ENCODE assay signal across 10 cellular contexts in genomic region chr11:2267871-2268825, GRCh38. TPM values are rescaled to one million over a fixed set of nuclear protein-coding genes. Genes with fewer than 3 reads are reported as not detected.
DNase-seq lines count a peak whose midpoint lies in the region; TF ChIP-seq lines count a peak whose summit lies in the region.
"Had no signal": no experiment of that assay in that cellular context is flagged by ENCODE, and none has a peak within 500 bp of the region (broad histone marks: within the 10 kb centered on the region; RNA-seq: fewer than 3 reads in every experiment).

No MANE protein-coding gene starts in this region.

- H3K9me3 Mint-ChIP-seq in activated T-cell treated with anti-CD3 and anti-CD28 coated beads, Interleukin-2, amount 50 U/mL, for 24 hours = no peaks in the 10 kb centered on the region

- H3K9ac ChIP-seq in mesenchymal stem cell (ENCODE audit: low read length) = no peak overlapping the region

- H2BK5ac ChIP-seq in mesenchymal stem cell (ENCODE audit: low read depth, low read length, poor library complexity, severe bottlenecking) = no peak overlapping the region

- H3K27me3 Mint-ChIP-seq in activated T-cell treated with anti-CD3 and anti-CD28 coated beads, Interleukin-2, amount 50 U/mL, for 24 hours = peaks cover 31% of the 10 kb centered on the region

- H2BK120ac ChIP-seq in mesenchymal stem cell (ENCODE audit: low read depth, low read length) = no peak overlapping the region

- no peak for TF ChIP-seq EP300 in transverse colon (IDR thresholded peaks at IDR 0.05; ENCODE audit: low read depth)

- H3K4me1 ChIP-seq in ascending aorta (peaks cover 10 to 11% of the 10 kb centered on the region in 2 donors), mesenchymal stem cell (ENCODE audit: control insufficient read depth, insufficient read depth, low read depth, low read length) (peaks cover 11% of the 10 kb centered on the region), transverse colon (peaks cover 0 to 30% (median 26%) of the 10 kb centered on the region in 4 donors)

- in situ Hi-C loops in transverse colon (cut with MboI; ENCODE audit: low pct_ligation_motif_present in 1 of 4, low pct_unique_long_range_greater_than_20kb in 1 of 4, low sequenced_read_pairs in 3 of 4) = loop anchor here in 1 of 4 donors (10.0 kb wide), 1 partner anchor 63 kb away; no protein-coding TSS in a partner anchor

- H3K23ac ChIP-seq in mesenchymal stem cell (ENCODE audit: low read length in 2 of 2) = peak overlapping the region in 1 of 2 experiments; percentile 46

- peak overlapping the region; percentile 2 for H3K4me2 ChIP-seq in mesenchymal stem cell (ENCODE audit: low read length, poor library complexity, severe bottlenecking)

- H3K36me3 Mint-ChIP-seq in activated T-cell treated with anti-CD3 and anti-CD28 coated beads, Interleukin-2, amount 50 U/mL, for 24 hours (ENCODE audit: low read depth) = no peaks in the 10 kb centered on the region

- no peak overlapping the region for H2AFZ ChIP-seq in mesenchymal stem cell (ENCODE audit: low read depth, low read length)

- H4K8ac ChIP-seq in mesenchymal stem cell (ENCODE audit: low read length) = no peak overlapping the region

- peaks cover 30% of the 10 kb centered on the region for H3K4me1 Mint-ChIP-seq in activated T-cell treated with anti-CD3 and anti-CD28 coated beads, Interleukin-2, amount 50 U/mL, for 24 hours (ENCODE audit: low read depth)

- no peak overlapping the region for H4K91ac ChIP-seq in mesenchymal stem cell (ENCODE audit: low read length)

- TF ChIP-seq POLR2A in transverse colon (IDR thresholded peaks at IDR 0.05) = no peak

- no peak for TF ChIP-seq CTCF in ascending aorta (IDR thresholded peaks at IDR 0.05)
- no peak for TF ChIP-seq CTCF in transverse colon (IDR thresholded peaks at IDR 0.05)

- no peak overlapping the region for H3K14ac ChIP-seq in mesenchymal stem cell (ENCODE audit: low read length in 2 of 2)

- H3K27ac ChIP-seq in ascending aorta (no peak overlapping the region), mesenchymal stem cell (ENCODE audit: low read length, poor library complexity, severe bottlenecking) (no peak overlapping the region), transverse colon (peak overlapping the region in 3 of 4 donors; percentile 57 to 66 (median 63))

- no peak overlapping the region for H3K18ac ChIP-seq in mesenchymal stem cell (ENCODE audit: low read depth in 1 of 2, low read length in 2 of 2)

- H2BK15ac ChIP-seq in mesenchymal stem cell (ENCODE audit: low read depth, poor library complexity, severe bottlenecking) = no peak overlapping the region

- intact Hi-C loops in ascending aorta (cut with DNase I) (no loop called here), transverse colon (cut with DNase I; ENCODE audit: low total_unique reads) (no loop called here)

- no peak overlapping the region for H2AK5ac ChIP-seq in mesenchymal stem cell (ENCODE audit: low read length, severe bottlenecking)

- peaks cover 15% of the 10 kb centered on the region for H3K27me3 ChIP-seq in ascending aorta
- H3K27me3 ChIP-seq in mesenchymal stem cell (ENCODE audit: control insufficient read depth in 1 of 2, insufficient read depth in 1 of 2, low read length in 2 of 2) = peaks cover 59 to 84% of the 10 kb centered on the region in 2 experiments
- peaks cover 51% of the 10 kb centered on the region for H3K27me3 ChIP-seq in transverse colon

- H3K36me3 ChIP-seq in ascending aorta = no peaks in the 10 kb centered on the region
- H3K36me3 ChIP-seq in mesenchymal stem cell (ENCODE audit: control insufficient read depth in 1 of 2, insufficient read depth in 2 of 2, low read depth in 1 of 2, low read length in 2 of 2) = peaks cover 0 to 7% of the 10 kb centered on the region in 2 experiments
- no peaks in the 10 kb centered on the region for H3K36me3 ChIP-seq in transverse colon
- H3K36me3 ChIP-seq: pancreas had no signal

- H3K4me3 ChIP-seq in ascending aorta (peak overlapping the region; percentile 55 to 59), mesenchymal stem cell (ENCODE audit: insufficient read depth in 1 of 2, low read depth in 1 of 2, low read length in 2 of 2) (no peak overlapping the region), transverse colon (peak overlapping the region in 3 of 4 donors; percentile 25 to 51 (median 44))

- H3K9me3 ChIP-seq in ascending aorta (no peaks in the 10 kb centered on the region), mesenchymal stem cell (ENCODE audit: control insufficient read depth, low read length) (no peaks in the 10 kb centered on the region), transverse colon (no peaks in the 10 kb centered on the region)
- H3K9me3 ChIP-seq: pancreas had no signal

- no peak overlapping the region for H3K4ac ChIP-seq in mesenchymal stem cell (ENCODE audit: low read depth in 1 of 2, low read length in 2 of 2)

- no peaks in the 10 kb centered on the region for H3K79me1 ChIP-seq in mesenchymal stem cell (replicated peaks; ENCODE audit: low read length, poor library complexity, severe bottlenecking)

- DNase-seq in activated T-cell treated with anti-CD3 and anti-CD28 coated beads, Interleukin-2, amount 50 U/mL, for 24 hours = no peak
- DNase-seq in activated T-cell treated with anti-CD3 and anti-CD28 coated beads, Interleukin-2, amount 50 U/mL, for 1 hour = no peak
- DNase-seq in ascending aorta (ENCODE audit: low spot score in 2 of 2) (peak in 1 of 2 donors; percentile 59), mesenchymal stem cell (no peak), transverse colon (no peak), anterior cingulate cortex (lab: John Stamatoyannopoulos, UW) (no peak), activated gamma-delta T cell (lab: John Stamatoyannopoulos, UW) (no peak)
- no peak for DNase-seq in stimulated activated CD4-positive, alpha-beta T cell treated with anti-CD3 and anti-CD28 coated beads, Interleukin-4, amount 100 ng/mL, for 24 hours
- DNase-seq: NCI-H446 treated with DMSO at 0.1 percent for 48 hours had no signal

- H2BK12ac ChIP-seq in mesenchymal stem cell (ENCODE audit: low read length in 2 of 2) = no peak overlapping the region

- WGBS in mesenchymal stem cell = 80% methylated on average over 21 of the region's 26 CpGs
- 49% methylated on average over 22 of the region's 26 CpGs; no CpG with 5 or more reads in 1 of the 2 donors for WGBS in transverse colon (ENCODE audit: low coverage in 1 of 2), 2 donors

- no peak overlapping the region for H3K27ac Mint-ChIP-seq in activated T-cell treated with anti-CD3 and anti-CD28 coated beads, Interleukin-2, amount 50 U/mL, for 24 hours

- peak overlapping the region; percentile 23 for H3K4me3 Mint-ChIP-seq in activated T-cell treated with anti-CD3 and anti-CD28 coated beads, Interleukin-2, amount 50 U/mL, for 24 hours

RNA-seq across cellular contexts. Expression of gene ASCL2, which starts 2.2 kb away (rescaled TPM):
- total RNA-seq in ascending aorta (not detected), transverse colon (10 to 100 TPM in 1 of 4 donors, 1 to 10 TPM in 2, not detected in 1; 2.3 to 14.7 (median 3.0) TPM)
- polyA plus RNA-seq in mesenchymal stem cell (2013, experiment 1 of 2) = not detected
- not detected for polyA plus RNA-seq in mesenchymal stem cell (2013, experiment 2 of 2)

RNA-seq across cellular contexts. Expression of gene C11orf21, which starts 33.6 kb away (rescaled TPM):
- not detected for total RNA-seq in ascending aorta
- polyA plus RNA-seq in mesenchymal stem cell (2013, experiment 1 of 2) = not detected
- not detected for polyA plus RNA-seq in mesenchymal stem cell (2013, experiment 2 of 2)
- total RNA-seq in transverse colon = under 1 TPM in 1 of 4 donors, not detected in 3; 0.27 TPM

RNA-seq across cellular contexts. Expression of gene TSPAN32, which starts 33.7 kb away (rescaled TPM):
- 1.9 TPM for total RNA-seq in ascending aorta
- 0.15 TPM for polyA plus RNA-seq in mesenchymal stem cell (2013, experiment 1 of 2)
- 0.08 TPM for polyA plus RNA-seq in mesenchymal stem cell (2013, experiment 2 of 2)
- under 1 TPM in 2 of 4 donors, not detected in 2; 0.16 to 0.96 TPM for total RNA-seq in transverse colon

Comparison
In these comparisons a context has a peak if more than half of its experiments do, and no peak if none do; other contexts are left out.
1. H3K27ac ChIP-seq: peak in transverse colon (3 of 4); none in ascending aorta (0 of 2) and mesenchymal stem cell (single experiment).
2. H3K4me3 ChIP-seq: peak in ascending aorta (2 of 2) and transverse colon (3 of 4); none in mesenchymal stem cell (0 of 2).